8 cellular contexts compared by ENCODE assay signal in genomic region chr1:37478890-37479254, GRCh38. TPM values are rescaled to one million over a fixed set of nuclear protein-coding genes. Genes with fewer than 3 reads are reported as not detected.
DNase-seq lines count a peak whose midpoint lies in the region; ATAC-seq lines count a peak whose summit lies in the region.

No MANE protein-coding gene starts in this region.

- peak; percentile 47 for DNase-seq in Right ventricle myocardium inferior (ENCODE audit: missing footprints)
- DNase-seq in Right ventricle myocardium superior = no peak
- DNase-seq in activated CD4-positive, alpha-beta T cell treated with anti-CD3 and anti-CD28 coated beads, Interleukin-2, amount 50 U/mL, for 48 hours = peak; percentile 45 to 56
- DNase-seq in glomerular visceral epithelial cell (ENCODE audit: extremely low spot score) = peak; percentile 61
- peak; percentile 48 for DNase-seq in stimulated activated naive CD4-positive, alpha-beta T cell treated with Interleukin-2 at 50 U/mL for 16 hours (lab: John Stamatoyannopoulos, UW)
- DNase-seq in T1000 (lab: John Stamatoyannopoulos, UW) = no peak
- no peak for DNase-seq in COR-L47 (lab: John Stamatoyannopoulos, UW)
- no peak for DNase-seq in NCI-H345 treated with DMSO at 0.1 percent for 48 hours (lab: John Stamatoyannopoulos, UW; ENCODE audit: unreplicated experiment)

- intact Hi-C loops in Right ventricle myocardium inferior (cut with DNase I) (loop anchor here (10.0 kb wide), 1 partner anchor 76 kb away; the partner anchor contains the start of genes DNALI1 and SNIP1), Right ventricle myocardium superior (cut with DNase I) (no loop called here)

- ATAC-seq in Right ventricle myocardium inferior = no peak
- no peak for ATAC-seq in Right ventricle myocardium superior (ENCODE audit: poor library complexity)

RNA-seq across cellular contexts. Expression of gene ZC3H12A, which starts 4.5 kb away (rescaled TPM):
- 4.3 TPM for total RNA-seq in Right ventricle myocardium inferior
- 4.2 TPM for total RNA-seq in Right ventricle myocardium superior

RNA-seq across cellular contexts. Expression of gene MEAF6, which starts 35.7 kb away (rescaled TPM):
- total RNA-seq in Right ventricle myocardium inferior = 35.9 TPM
- 34.6 TPM for total RNA-seq in Right ventricle myocardium superior

Comparison
In these comparisons a context has a peak if more than half of its experiments do, and no peak if none do; other contexts are left out.
1. DNase-seq: peak in Right ventricle myocardium inferior (single experiment), activated CD4-positive, alpha-beta T cell treated with anti-CD3 and anti-CD28 coated beads, Interleukin-2, amount 50 U/mL, for 48 hours (2 of 2), glomerular visceral epithelial cell (single experiment) and stimulated activated naive CD4-positive, alpha-beta T cell treated with Interleukin-2 at 50 U/mL for 16 hours (single experiment); none in Right ventricle myocardium superior (single experiment), T1000 (single experiment), COR-L47 (single experiment) and NCI-H345 treated with DMSO at 0.1 percent for 48 hours (single experiment).